Comparison of ENCODE assay signal across 28 cellular contexts in genomic region chr22:37991738-37992442, GRCh38. TPM values are rescaled to one million over a fixed set of nuclear protein-coding genes. Genes with fewer than 3 reads are reported as not detected.
DNase-seq lines count a peak whose midpoint lies in the region; ATAC-seq and TF ChIP-seq lines count a peak whose summit lies in the region.
"Had no signal": no experiment of that assay in that cellular context is flagged by ENCODE, and none has a peak within 500 bp of the region (broad histone marks: within the 10 kb centered on the region; RNA-seq: fewer than 3 reads in every experiment).

No MANE protein-coding gene starts in this region.

- no peak overlapping the region for H4K91ac ChIP-seq in IMR-90 (ENCODE audit: insufficient read depth, low read depth, low read length)

- H3K4ac ChIP-seq in IMR-90 (ENCODE audit: low read depth, low read length), result no peak overlapping the region

- H3K18ac ChIP-seq in IMR-90 (ENCODE audit: low read depth, low read length), result no peak overlapping the region

- peaks cover 8% of the 10 kb centered on the region; the same call in 1 of the 2 replicates for H3K9me1 ChIP-seq in IMR-90 (ENCODE audit: insufficient read depth, low read length)

- H3K4me2 ChIP-seq in IMR-90 (ENCODE audit: low read depth, low read length) (no peak overlapping the region), osteoblast (ENCODE audit: insufficient read depth, low read length) (no peak overlapping the region)
- H3K4me2 ChIP-seq: PC-9 had no signal

- WGBS in IMR-90 (ENCODE audit: extremely low coverage in 2 of 2, insufficient read length in 1 of 2), 2 experiments, result 86% methylated on average over 2 of the region's 6 CpGs; no CpG with 5 or more reads in 1 of the 2 experiments

- POLR2A ChIA-PET in IMR-90 (lab: Charles Lee; ENCODE audit: unreplicated experiment), result no interaction called here

- no peak overlapping the region for H2BK5ac ChIP-seq in IMR-90 (ENCODE audit: low read depth, low read length, poor library complexity, severe bottlenecking)

- CTCF ChIA-PET in IMR-90 (lab: Yijun Ruan, JAX), result no interaction called here

- H4K20me1 ChIP-seq in IMR-90 (ENCODE audit: insufficient read depth, low read length) (no peaks in the 10 kb centered on the region), osteoblast (ENCODE audit: insufficient read depth, low read length) (no peaks in the 10 kb centered on the region)

- H3K79me1 ChIP-seq in IMR-90 (ENCODE audit: low read depth in 1 of 2, low read length in 2 of 2), result no peaks in the 10 kb centered on the region

- TF ChIP-seq CTCF in IMR-90 (conservative IDR thresholded peaks at IDR 0.05; ENCODE audit: low read depth, low read length) (no peak), dorsolateral prefrontal cortex (IDR thresholded peaks at IDR 0.05 in 54 of 56, conservative IDR thresholded peaks at IDR 0.05 in 2 of 56; ENCODE audit: low read depth in 1 of 56, partially characterized antibody in 56 of 56) (no peak), osteoblast (IDR thresholded peaks at IDR 0.05; ENCODE audit: extremely low read depth, low read depth, low read length) (no peak)

- no peak for TF ChIP-seq POLR2A in IMR-90 (IDR thresholded peaks at IDR 0.05; ENCODE audit: low read depth, low read length)

- H4K8ac ChIP-seq in IMR-90 (ENCODE audit: low read depth in 2 of 2, low read length in 2 of 2), result no peak overlapping the region

- dilution Hi-C loops in IMR-90 (cut with HindIII; ENCODE audit: low sequenced_read_pairs, unreplicated experiment), result no loop called here

- in situ Hi-C loops in IMR-90 (cut with MboI; ENCODE audit: low sequenced_read_pairs), result no loop called here
- in situ Hi-C loops in SK-MEL-5 (cut with HindIII; ENCODE audit: low pct_unique_long_range_greater_than_20kb, low sequenced_read_pairs), result no loop called here

- no peaks in the 10 kb centered on the region for H3K9me3 ChIP-seq in IMR-90 (ENCODE audit: control insufficient read depth, insufficient read depth, low read length)
- H3K9me3 ChIP-seq in osteoblast (ENCODE audit: low read depth, low read length), result no peaks in the 10 kb centered on the region
- H3K9me3 ChIP-seq: Caco-2, HAP-1, SJSA1 had no signal

- ATAC-seq in IMR-90 (ENCODE audit: low read depth) (no peak), HG02759 (IDR thresholded peaks at IDR 0.05; ENCODE audit: unreplicated experiment) (no peak), GM21360 (IDR thresholded peaks at IDR 0.05; ENCODE audit: unreplicated experiment) (no peak)
- ATAC-seq: CD8-positive, alpha-beta T cell had no signal

- H3K23ac ChIP-seq in IMR-90 (ENCODE audit: low read depth, low read length), result no peak overlapping the region; the same call in 1 of the 2 replicates

- no peak overlapping the region for H3K56ac ChIP-seq in IMR-90 (ENCODE audit: extremely low read depth, insufficient read depth, low read length)

- no peak overlapping the region for H2BK20ac ChIP-seq in IMR-90 (ENCODE audit: low read depth, low read length)

- H3K4me3 ChIP-seq in IMR-90 (ENCODE audit: insufficient read depth, low read depth, low read length) (no peak overlapping the region), dorsolateral prefrontal cortex (peak overlapping the region in 6 of 59 donors; percentile 1 to 82 (median 26)), osteoblast (ENCODE audit: insufficient read depth, low read length) (no peak overlapping the region)
- H3K4me3 ChIP-seq: HAP-1, PC-9, SJSA1 had no signal

- DNase-seq in IMR-90, result peak; percentile 15
- peak; percentile 34 for DNase-seq in SK-MEL-5 (ENCODE audit: low read depth, low spot score)
- no peak for DNase-seq in dorsolateral prefrontal cortex
- peak; percentile 62 for DNase-seq in osteoblast (ENCODE audit: insufficient read length, low spot score, missing footprints)
- no peak for DNase-seq in NCI-H1694 treated with DMSO at 0.1 percent for 48 hours (lab: John Stamatoyannopoulos, UW)
- no peak for DNase-seq in stimulated activated CD4-positive, alpha-beta T cell treated with anti-CD3 and anti-CD28 coated beads, Interleukin-2, amount 100 ng/mL, for 24 hours
- DNase-seq: C1 segment of cervical spinal cord; Caco-2; CD8-positive, alpha-beta T cell; DND-41; GOT3; Kasumi-1; NCI-H1092 treated with DMSO at 0.1 percent for 48 hours; NCI-H1436; NCI-H187 treated with DMSO at 0.1 percent for 48 hours; NCI-H2227 treated with DMSO at 0.1 percent for 48 hours; NCI-H526 treated with DMSO at 0.1 percent for 48 hours; PC-9; Right ventricle myocardium superior; RPMI8226 had no signal

- no peaks in the 10 kb centered on the region for H3K4me1 ChIP-seq in IMR-90 (ENCODE audit: control insufficient read depth, insufficient read depth, low read length)
- no peaks in the 10 kb centered on the region for H3K4me1 ChIP-seq in osteoblast (ENCODE audit: insufficient read depth, low read length)
- H3K4me1 ChIP-seq: Caco-2, HAP-1, SJSA1 had no signal

- no peak overlapping the region for H3K14ac ChIP-seq in IMR-90 (replicated peaks; ENCODE audit: low read depth, low read length)

- H2AK9ac ChIP-seq in IMR-90 (replicated peaks; ENCODE audit: low read depth, low read length, poor library complexity), result no peak overlapping the region

- H3K27ac ChIP-seq in IMR-90 (ENCODE audit: insufficient read depth, low read length) (no peak overlapping the region), dorsolateral prefrontal cortex (peak overlapping the region in 47 of 59 donors; percentile 5 to 100 (median 76)), osteoblast (ENCODE audit: low read depth, low read length) (no peak overlapping the region)
- H3K27ac ChIP-seq: HL-60, PC-9, SJSA1 had no signal

- no TSS peak for BruUV-seq in IMR-90 (replicated peaks; lab: Mats Ljungman, UMichigan)

- H3K27me3 ChIP-seq in IMR-90 (ENCODE audit: control insufficient read depth, insufficient read depth, low read length), result peaks cover 1% of the 10 kb centered on the region; the same call in 1 of the 2 replicates
- H3K27me3 ChIP-seq in dorsolateral prefrontal cortex, result no peaks in the 10 kb centered on the region
- H3K27me3 ChIP-seq in osteoblast (ENCODE audit: insufficient read depth, low read length), result no peaks in the 10 kb centered on the region
- H3K27me3 ChIP-seq: SJSA1 had no signal

- intact Hi-C loops in IMR-90 (cut with micrococcal nuclease), result no loop called here
- intact Hi-C loops in dorsolateral prefrontal cortex (cut with DNase I), result no loop called here

- no peaks in the 10 kb centered on the region for H3K79me2 ChIP-seq in osteoblast (ENCODE audit: insufficient read depth, low read length)

- H2BK120ac ChIP-seq in IMR-90 (ENCODE audit: low read depth, low read length), result no peak overlapping the region

- no peak for TF ChIP-seq RAD21 in IMR-90 (IDR thresholded peaks at IDR 0.05; ENCODE audit: low read length)

- H3K36me3 ChIP-seq in IMR-90 (ENCODE audit: control insufficient read depth, insufficient read depth, low read length) (no peaks in the 10 kb centered on the region), osteoblast (ENCODE audit: insufficient read depth, low read length) (no peaks in the 10 kb centered on the region)
- H3K36me3 ChIP-seq: HAP-1, SJSA1 had no signal

- no peak overlapping the region for H3K9ac ChIP-seq in IMR-90 (ENCODE audit: low read depth, low read length)

- no peak overlapping the region for H2BK15ac ChIP-seq in IMR-90 (ENCODE audit: low read depth, low read length)

- H4K5ac ChIP-seq in IMR-90 (ENCODE audit: low read depth, low read length), result no peak overlapping the region

- H2AK5ac ChIP-seq in IMR-90 (ENCODE audit: low read depth, low read length), result no peak overlapping the region

- H2AFZ ChIP-seq in IMR-90 (replicated peaks; ENCODE audit: low read length, poor library complexity) (peak overlapping the region; percentile 58), osteoblast (ENCODE audit: low read length) (no peak overlapping the region)
- H2AFZ ChIP-seq: PC-9 had no signal

TF ChIP-seq in IMR-90, 13 proteins besides CTCF, POLR2A, EP300 and RAD21 (continues in another document):
- no peak for TF ChIP-seq SMC3 (IDR thresholded peaks at IDR 0.05; ENCODE audit: low read depth, low read length)
- TF ChIP-seq BHLHE40 (IDR thresholded peaks at IDR 0.05; ENCODE audit: low read depth, low read length), result no peak
- no peak for TF ChIP-seq FOS (IDR thresholded peaks at IDR 0.05; ENCODE audit: low read depth, low read length)
- TF ChIP-seq RFX5 (IDR thresholded peaks at IDR 0.05; ENCODE audit: low read depth, low read length), result no peak
- TF ChIP-seq CEBPB (IDR thresholded peaks at IDR 0.05; ENCODE audit: low read depth, low read length), result no peak

RNA-seq across cellular contexts. Expression of gene SOX10, which starts 7.5 kb away (rescaled TPM):
- not detected in 2 replicates for total RNA-seq in IMR-90 (2012; rRNA removed)
- not detected in 2 replicates for polyA plus RNA-seq in IMR-90 (2012; rRNA removed)
- polyA plus RNA-seq in IMR-90 (2012; cell fraction: cytosol; rRNA removed), result not detected in 2 replicates
- not detected in 2 replicates for polyA plus RNA-seq in IMR-90 (2012; cell fraction: nucleus; rRNA removed; ENCODE audit: low replicate concordance)
- 188 and 199 TPM in 2 replicates for total RNA-seq in SK-MEL-5 (2014; rRNA removed; shearing (Covaris generic))
- 609 and 745 TPM in 2 replicates for polyA plus RNA-seq in SK-MEL-5 (2015; cell fraction: cytosol; rRNA removed)
- polyA plus RNA-seq in SK-MEL-5 (2015; cell fraction: nucleus; rRNA removed), result 250 and 317 TPM in 2 replicates
- 100 to 1,000 TPM in 35 of 120 experiments, 10 to 100 TPM in 85; 19.6 to 299 (median 76.3) TPM for total RNA-seq in dorsolateral prefrontal cortex
- not detected in 2 replicates for total RNA-seq in osteoblast
- total RNA-seq: A673; Caco-2; CD8-positive, alpha-beta T cell; M059J; NCI-H460; PC-9; SJSA1 had no signal

RNA-seq across cellular contexts. Expression of gene POLR2F, which starts 38.4 kb away (rescaled TPM):
- total RNA-seq in IMR-90 (2012; rRNA removed) (26.0 and 68.6 TPM in 2 replicates), dorsolateral prefrontal cortex (100 to 1,000 TPM in 66 of 120 experiments, 10 to 100 TPM in 54; 64.4 to 251 (median 103) TPM), osteoblast (14.8 and 18.6 TPM in 2 replicates)
- 147 and 180 TPM in 2 replicates for polyA plus RNA-seq in IMR-90 (2012; rRNA removed)
- 113 and 116 TPM in 2 replicates for polyA plus RNA-seq in IMR-90 (2012; cell fraction: cytosol; rRNA removed)
- polyA plus RNA-seq in IMR-90 (2012; cell fraction: nucleus; rRNA removed; ENCODE audit: low replicate concordance), result 36.6 and 58.9 TPM in 2 replicates
- 260 and 264 TPM in 2 replicates for total RNA-seq in SK-MEL-5 (2014; rRNA removed; shearing (Covaris generic))
- polyA plus RNA-seq in SK-MEL-5 (2015; cell fraction: cytosol; rRNA removed), result 229 and 382 TPM in 2 replicates
- polyA plus RNA-seq in SK-MEL-5 (2015; cell fraction: nucleus; rRNA removed), result 43.2 and 78.3 TPM in 2 replicates

RNA-seq across cellular contexts. Expression of gene C22orf23, which starts 38.5 kb away (rescaled TPM):
- total RNA-seq in IMR-90 (2012; rRNA removed), result 0.28 and 0.54 TPM in 2 replicates
- polyA plus RNA-seq in IMR-90 (2012; rRNA removed), result 0.39 and 0.50 TPM in 2 replicates
- 0.31 and 0.54 TPM in 2 replicates for polyA plus RNA-seq in IMR-90 (2012; cell fraction: cytosol; rRNA removed)
- polyA plus RNA-seq in IMR-90 (2012; cell fraction: nucleus; rRNA removed; ENCODE audit: low replicate concordance), result 1.0 TPM in 2 replicates
- total RNA-seq in SK-MEL-5 (2014; rRNA removed; shearing (Covaris generic)), result 0.55 and 0.80 TPM in 2 replicates
- 0.68 and 1.1 TPM in 2 replicates for polyA plus RNA-seq in SK-MEL-5 (2015; cell fraction: cytosol; rRNA removed)
- 0.33 and 4.2 TPM in 2 replicates for polyA plus RNA-seq in SK-MEL-5 (2015; cell fraction: nucleus; rRNA removed)
- 1 to 10 TPM in 69 of 120 experiments, under 1 TPM in 46, not detected in 5; 0.25 to 2.9 (median 1.1) TPM for total RNA-seq in dorsolateral prefrontal cortex
- total RNA-seq in osteoblast, result 0.29 and 0.72 TPM in 2 replicates
- total RNA-seq: Caco-2, SJSA1 had no signal

Comparison
In these comparisons a context has a peak if more than half of its experiments do, and no peak if none do; other contexts are left out.
1. DNase-seq: peak in IMR-90 (single experiment), SK-MEL-5 (single experiment) and osteoblast (single experiment); none in dorsolateral prefrontal cortex (0 of 10), NCI-H1694 treated with DMSO at 0.1 percent for 48 hours (single experiment) and stimulated activated CD4-positive, alpha-beta T cell treated with anti-CD3 and anti-CD28 coated beads, Interleukin-2, amount 100 ng/mL, for 24 hours (0 of 2).
2. H3K27ac ChIP-seq: peak in dorsolateral prefrontal cortex (47 of 59); none in IMR-90 (single experiment) and osteoblast (single experiment).
3. RNA of gene SOX10, which starts 7.5 kb away (total RNA-seq): 188 to 199 TPM in SK-MEL-5 and 19.6 to 299 TPM in dorsolateral prefrontal cortex; not detected in IMR-90 and not detected in osteoblast; every median in the first group is over 10 times any median in the second.